In the genomic region with DNA sequence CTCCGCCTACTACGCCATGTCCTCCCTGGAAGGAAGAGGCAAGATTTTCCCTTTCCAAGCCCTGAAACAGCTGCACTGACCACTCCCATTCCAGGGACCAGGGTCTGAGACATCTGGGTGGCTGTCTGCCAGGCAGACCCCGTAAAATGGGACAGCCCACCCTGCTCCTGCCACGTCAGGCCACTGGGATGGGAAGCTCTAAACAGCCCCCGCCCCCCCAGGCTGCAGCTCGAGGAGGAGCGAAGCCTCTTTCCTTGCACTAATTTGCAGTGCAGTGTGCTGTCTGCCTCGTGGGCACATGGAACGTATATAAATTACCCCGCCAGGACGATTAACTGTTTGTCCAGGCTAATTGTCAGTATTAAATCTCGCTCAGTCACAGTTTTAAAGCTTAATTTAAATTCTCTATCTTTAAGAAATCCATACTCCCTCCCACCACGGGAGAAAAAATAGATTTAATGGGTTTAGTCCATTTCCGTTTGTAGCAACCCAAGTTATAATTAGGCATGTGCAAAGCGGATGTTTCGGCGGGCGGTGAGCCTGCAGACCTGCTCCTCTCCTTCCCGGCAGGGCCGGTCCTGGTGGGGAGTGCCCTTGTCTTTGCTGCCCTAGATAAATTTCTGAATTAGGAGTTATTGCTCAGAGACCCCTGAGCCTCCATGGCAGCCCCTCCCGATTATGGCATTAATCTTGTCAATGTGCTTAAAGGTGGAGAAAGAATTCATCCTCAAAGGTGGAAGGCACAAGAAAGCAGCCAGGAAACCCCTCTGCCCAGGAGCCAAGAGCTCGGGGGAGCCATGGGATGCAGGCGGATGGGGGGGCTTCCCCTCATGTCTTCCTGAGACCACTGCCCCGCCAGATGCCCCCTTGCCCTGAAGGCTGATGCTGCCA, we compare ENCODE assay signal across 1 cellular context.
TF ChIP-seq lines count a peak whose summit lies in the region.

No MANE protein-coding gene starts in this region.

TF ChIP-seq in WTC11, 78 proteins besides CTCF, POLR2A, EP300 and RAD21 (continued from another document):
- TF ChIP-seq, protein P1, sequence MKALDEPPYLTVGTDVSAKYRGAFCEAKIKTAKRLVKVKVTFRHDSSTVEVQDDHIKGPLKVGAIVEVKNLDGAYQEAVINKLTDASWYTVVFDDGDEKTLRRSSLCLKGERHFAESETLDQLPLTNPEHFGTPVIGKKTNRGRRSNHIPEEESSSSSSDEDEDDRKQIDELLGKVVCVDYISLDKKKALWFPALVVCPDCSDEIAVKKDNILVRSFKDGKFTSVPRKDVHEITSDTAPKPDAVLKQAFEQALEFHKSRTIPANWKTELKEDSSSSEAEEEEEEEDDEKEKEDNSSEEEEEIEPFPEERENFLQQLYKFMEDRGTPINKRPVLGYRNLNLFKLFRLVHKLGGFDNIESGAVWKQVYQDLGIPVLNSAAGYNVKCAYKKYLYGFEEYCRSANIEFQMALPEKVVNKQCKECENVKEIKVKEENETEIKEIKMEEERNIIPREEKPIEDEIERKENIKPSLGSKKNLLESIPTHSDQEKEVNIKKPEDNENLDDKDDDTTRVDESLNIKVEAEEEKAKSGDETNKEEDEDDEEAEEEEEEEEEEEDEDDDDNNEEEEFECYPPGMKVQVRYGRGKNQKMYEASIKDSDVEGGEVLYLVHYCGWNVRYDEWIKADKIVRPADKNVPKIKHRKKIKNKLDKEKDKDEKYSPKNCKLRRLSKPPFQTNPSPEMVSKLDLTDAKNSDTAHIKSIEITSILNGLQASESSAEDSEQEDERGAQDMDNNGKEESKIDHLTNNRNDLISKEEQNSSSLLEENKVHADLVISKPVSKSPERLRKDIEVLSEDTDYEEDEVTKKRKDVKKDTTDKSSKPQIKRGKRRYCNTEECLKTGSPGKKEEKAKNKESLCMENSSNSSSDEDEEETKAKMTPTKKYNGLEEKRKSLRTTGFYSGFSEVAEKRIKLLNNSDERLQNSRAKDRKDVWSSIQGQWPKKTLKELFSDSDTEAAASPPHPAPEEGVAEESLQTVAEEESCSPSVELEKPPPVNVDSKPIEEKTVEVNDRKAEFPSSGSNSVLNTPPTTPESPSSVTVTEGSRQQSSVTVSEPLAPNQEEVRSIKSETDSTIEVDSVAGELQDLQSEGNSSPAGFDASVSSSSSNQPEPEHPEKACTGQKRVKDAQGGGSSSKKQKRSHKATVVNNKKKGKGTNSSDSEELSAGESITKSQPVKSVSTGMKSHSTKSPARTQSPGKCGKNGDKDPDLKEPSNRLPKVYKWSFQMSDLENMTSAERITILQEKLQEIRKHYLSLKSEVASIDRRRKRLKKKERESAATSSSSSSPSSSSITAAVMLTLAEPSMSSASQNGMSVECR (CRISPR knock-in tag; IDR thresholded peaks at IDR 0.05; ENCODE audit: borderline replicate concordance) = no peak
- TF ChIP-seq ESRRA (CRISPR knock-in tag; IDR thresholded peaks at IDR 0.05; ENCODE audit: borderline replicate concordance) (no peak), NR3C1 (CRISPR knock-in tag; conservative IDR thresholded peaks at IDR 0.05; ENCODE audit: low read depth) (no peak)
